25 cellular contexts compared by ENCODE assay signal in genomic region chr1:172669011-172669410, GRCh38. TPM values are rescaled to one million over a fixed set of nuclear protein-coding genes. Genes with fewer than 3 reads are reported as not detected.
"Had no signal": no experiment of that assay in that cellular context is flagged by ENCODE, and none has a peak within 500 bp of the region (broad histone marks: within the 10 kb centered on the region; RNA-seq: fewer than 3 reads in every experiment).

No MANE protein-coding gene starts in this region.

- H3K36me3 Mint-ChIP-seq: brain, memory B cell, type B pancreatic cell had no signal

- H3K4me1 Mint-ChIP-seq: brain, memory B cell had no signal

- DNase-seq: activated CD4-positive, alpha-beta T cell treated with anti-CD3 and anti-CD28 coated beads, Interleukin-2, amount 50 U/mL, for 4 hours; activated naive CD4-positive, alpha-beta T cell; aorta; caudate nucleus; dermis blood vessel endothelial cell; effector CD8-positive, alpha-beta T cell; erythroblast; foreskin fibroblast; heart right ventricle; left colon; nephron progenitor cell; pancreas; right lobe of liver; stimulated activated CD4-positive, alpha-beta T cell treated with anti-CD3 and anti-CD28 coated beads, Interleukin-1b, Interleukin-23, amount 100 ng/mL, for 48 hours; testis had no signal

- H3K27ac Mint-ChIP-seq: brain; memory B cell; nephron progenitor cell; T-helper 2 cell treated with Interferon-gamma antibody and Interleukin-4, amounts not matched to agents 5 μg/mL and 100 μg/mL, for 36 hours; type B pancreatic cell had no signal

- ATAC-seq: activated CD4-positive, CD25-positive, alpha-beta regulatory T cell treated with anti-CD3 and anti-CD28 coated beads, Interleukin-2, amount 50 U/mL, for 24 hours; heart right ventricle; left colon; pancreas; right lobe of liver; SK-N-SH treated with all-trans-retinoic acid at 6 μM for 48 hours had no signal

- H3K4me3 Mint-ChIP-seq: brain; memory B cell; nephron progenitor cell; T-helper 2 cell treated with Interferon-gamma antibody and Interleukin-4, amounts not matched to agents 5 μg/mL and 100 μg/mL, for 36 hours; type B pancreatic cell had no signal

- H3K27me3 Mint-ChIP-seq: type B pancreatic cell had no signal

- H3K9me3 Mint-ChIP-seq: memory B cell; nephron progenitor cell; T-helper 2 cell treated with Interferon-gamma antibody and Interleukin-4, amounts not matched to agents 5 μg/mL and 100 μg/mL, for 36 hours; type B pancreatic cell had no signal

RNA-seq across cellular contexts. Expression of gene FASLG, which starts 10.1 kb away (rescaled TPM):
- total RNA-seq: dermis blood vessel endothelial cell, fibroblast of lung, lower leg skin, pulmonary artery endothelial cell, testis, vagina had no signal
